Comparison of ENCODE assay signal across 20 cellular contexts in the genomic region with DNA sequence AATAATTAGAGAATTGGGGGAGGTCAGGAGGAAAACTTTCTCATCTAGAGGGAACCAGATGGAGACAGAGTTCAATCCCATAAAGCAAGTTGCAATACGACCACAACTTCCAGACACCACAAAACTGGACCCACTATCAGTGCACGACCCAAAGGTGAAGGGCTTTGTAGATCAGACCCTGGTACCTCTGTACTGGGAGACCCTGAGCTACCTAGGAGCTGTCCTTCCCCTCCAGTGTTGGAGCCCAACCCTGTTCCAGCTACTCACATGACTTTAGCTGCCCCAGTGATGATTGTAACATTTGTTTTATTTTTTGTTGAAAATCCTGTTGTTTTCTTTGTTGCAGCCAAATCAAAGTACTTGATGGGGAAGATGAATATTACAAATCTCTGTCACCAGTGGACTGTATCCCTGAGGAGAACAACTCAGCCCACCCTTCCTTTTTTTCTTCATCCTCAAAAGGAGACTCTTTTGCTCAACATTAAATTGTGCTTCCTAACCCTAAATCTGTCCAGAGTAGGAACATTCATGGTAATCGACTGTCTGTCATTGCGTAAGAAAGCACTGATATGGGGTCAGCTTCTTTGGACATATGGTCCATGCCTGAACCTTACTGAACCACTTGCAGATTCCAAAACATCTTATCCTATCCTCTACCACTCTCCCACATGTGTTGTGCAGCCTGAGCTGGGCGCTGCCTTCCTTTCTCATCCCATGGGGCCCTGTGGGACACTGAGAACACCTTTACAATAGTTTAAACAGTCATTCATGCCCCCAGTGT.
DNase-seq lines count a peak whose midpoint lies in the region; ATAC-seq, FAIRE-seq and TF ChIP-seq lines count a peak whose summit lies in the region.
"Had no signal": no experiment of that assay in that cellular context is flagged by ENCODE, and none has a peak within 500 bp of the region (broad histone marks: within the 10 kb centered on the region; RNA-seq: fewer than 3 reads in every experiment).

No MANE protein-coding gene starts in this region.

- H2AK9ac ChIP-seq in IMR-90 (replicated peaks; ENCODE audit: low read depth, low read length, poor library complexity): no peak overlapping the region

- no peak overlapping the region for H3K9ac ChIP-seq in IMR-90 (ENCODE audit: low read depth, low read length)
- H3K9ac ChIP-seq in H1 (replicated peaks in 1 of 4; ENCODE audit: extremely low read depth in 1 of 4, low read depth in 3 of 4, low read length in 3 of 4): no peak overlapping the region

- H2BK12ac ChIP-seq in H1 (ENCODE audit: low read depth, low read length): peak overlapping the region; percentile 50; the same call in 1 of the 2 replicates

- H3K27ac Mint-ChIP-seq in T-helper 17 cell (peak overlapping the region; percentile 8), nephron progenitor cell (peak overlapping the region; percentile 86)
- H3K27ac Mint-ChIP-seq: CD4-positive, alpha-beta T cell; H9 had no signal

- H3K14ac ChIP-seq in IMR-90 (replicated peaks; ENCODE audit: low read depth, low read length) (no peak overlapping the region), H1 (ENCODE audit: insufficient read length) (no peak overlapping the region)

- H3K36me3 Mint-ChIP-seq in T-helper 17 cell (ENCODE audit: low read depth) (peaks cover 3% of the 10 kb centered on the region), nephron progenitor cell (ENCODE audit: low read depth) (peaks cover 5% of the 10 kb centered on the region)

- POLR2A ChIA-PET in IMR-90 (lab: Charles Lee; ENCODE audit: unreplicated experiment): no interaction called here
- POLR2A ChIA-PET in H1 (lab: Charles Lee; ENCODE audit: partially characterized antibody): no interaction called here

- DNase-seq in IMR-90 (no peak), T-helper 17 cell (no peak), H1 (ENCODE audit: low read depth in 1 of 2, low spot score in 2 of 2) (no peak), nephron progenitor cell (no peak), NCI-H526 (lab: John Stamatoyannopoulos, UW) (no peak), COLO829 (ENCODE audit: low spot score) (no peak), heart right ventricle (no peak)
- no peak for DNase-seq in activated CD4-positive, alpha-beta T cell treated with anti-CD3 and anti-CD28 coated beads for 48 hours
- DNase-seq: ACHN; BE2C; CD4-positive, alpha-beta T cell; DMS153; DMS79; GDM1; GOT3; H9; KBM-7 had no signal

- CTCF ChIA-PET in IMR-90 (lab: Yijun Ruan, JAX) (no interaction called here), H1 (lab: Charles Lee; ENCODE audit: partially characterized antibody) (no interaction called here)

- H2AFZ ChIP-seq in IMR-90 (replicated peaks; ENCODE audit: low read length, poor library complexity): no peak overlapping the region
- H2AFZ ChIP-seq in H1 (ENCODE audit: low read length): no peak overlapping the region

- H3K9me3 ChIP-seq in IMR-90 (ENCODE audit: control insufficient read depth, insufficient read depth, low read length): no peaks in the 10 kb centered on the region
- H3K9me3 ChIP-seq in T-helper 17 cell (ENCODE audit: control insufficient read depth, low read length, poor library complexity, severe bottlenecking): no peaks in the 10 kb centered on the region
- no peaks in the 10 kb centered on the region for H3K9me3 ChIP-seq in H1 (ENCODE audit: insufficient read depth in 2 of 2, low read depth in 1 of 2, low read length in 1 of 2)
- H3K9me3 ChIP-seq in heart right ventricle: no peaks in the 10 kb centered on the region
- H3K9me3 ChIP-seq: BE2C had no signal

- no peak overlapping the region for H3K4me2 ChIP-seq in IMR-90 (ENCODE audit: low read depth, low read length)
- H3K4me2 ChIP-seq in H1 (ENCODE audit: insufficient read depth in 1 of 2, low read depth in 2 of 2, low read length in 2 of 2): no peak overlapping the region

- no peak overlapping the region for H3K18ac ChIP-seq in IMR-90 (ENCODE audit: low read depth, low read length)
- peak overlapping the region; percentile 48; the same call in 1 of the 2 replicates for H3K18ac ChIP-seq in H1 (ENCODE audit: extremely low read depth, low read length)

- H3K27me3 Mint-ChIP-seq in T-helper 17 cell: peaks cover 14% of the 10 kb centered on the region
- H3K27me3 Mint-ChIP-seq in nephron progenitor cell (ENCODE audit: low read depth, poor library complexity): peaks cover 2% of the 10 kb centered on the region

- TF ChIP-seq POLR2A in IMR-90 (IDR thresholded peaks at IDR 0.05; ENCODE audit: low read depth, low read length) (no peak), H1 (IDR thresholded peaks at IDR 0.05; ENCODE audit: control extremely low read depth in 1 of 2, low read depth in 2 of 2, low read length in 2 of 2) (no peak)

- no peak for ATAC-seq in IMR-90 (ENCODE audit: low read depth)
- ATAC-seq in T-helper 17 cell: no peak
- no peak for ATAC-seq in heart right ventricle

- 66% methylated on average over 3 of the region's 5 CpGs; no CpG with 5 or more reads in 1 of the 2 experiments for WGBS in IMR-90 (ENCODE audit: extremely low coverage in 2 of 2, insufficient read length in 1 of 2), 2 experiments
- 79% methylated on average over 5 of the region's 5 CpGs; no CpG with 5 or more reads in 1 of the 2 experiments for WGBS in H1 (ENCODE audit: extremely low coverage in 1 of 2, insufficient coverage in 1 of 2, insufficient read length in 1 of 2, insufficient replicate concordance in 2 of 2, low coverage in 1 of 2, low lambda C conversion rate in 2 of 2, missing lambda C conversion rate in 1 of 2), 2 experiments
- 69 to 81% methylated on average over 5 of the region's 5 CpGs for WGBS in heart right ventricle, 2 donors

- H2BK5ac ChIP-seq in IMR-90 (ENCODE audit: low read depth, low read length, poor library complexity, severe bottlenecking) (no peak overlapping the region), H1 (ENCODE audit: low read depth, low read length) (no peak overlapping the region; the same call in 1 of the 2 replicates)

- H3K79me1 ChIP-seq in IMR-90 (ENCODE audit: low read depth in 1 of 2, low read length in 2 of 2): no peaks in the 10 kb centered on the region
- H3K79me1 ChIP-seq in H1 (ENCODE audit: low read depth, low read length): no peaks in the 10 kb centered on the region

- TF ChIP-seq CTCF in IMR-90 (conservative IDR thresholded peaks at IDR 0.05; ENCODE audit: low read depth, low read length) (no peak), H1 (IDR thresholded peaks at IDR 0.05; ENCODE audit: control extremely low read depth in 1 of 3, insufficient read depth in 1 of 3, low read depth in 1 of 3, low read length in 3 of 3) (no peak), nephron progenitor cell (IDR thresholded peaks at IDR 0.05) (no peak), heart right ventricle (IDR thresholded peaks at IDR 0.05) (no peak)

- no peak overlapping the region for H3K4me3 Mint-ChIP-seq in T-helper 17 cell
- H3K4me3 Mint-ChIP-seq in nephron progenitor cell: no peak overlapping the region
- H3K4me3 Mint-ChIP-seq: H9 had no signal

- intact Hi-C loops in IMR-90 (cut with micrococcal nuclease): no loop called here
- intact Hi-C loops in heart right ventricle (cut with DNase I): no loop called here

- H3K4me1 ChIP-seq in IMR-90 (ENCODE audit: control insufficient read depth, insufficient read depth, low read length): no peaks in the 10 kb centered on the region
- H3K4me1 ChIP-seq in H1 (replicated peaks in 1 of 4; ENCODE audit: control insufficient read depth in 3 of 4, insufficient read depth in 4 of 4, low read length in 3 of 4): peaks cover 0 to 9% (median 4%) of the 10 kb centered on the region in 4 experiments; a peak in 3 of 7 replicates
- no peaks in the 10 kb centered on the region for H3K4me1 ChIP-seq in heart right ventricle
- H3K4me1 ChIP-seq: BE2C had no signal

- H3K4ac ChIP-seq in IMR-90 (ENCODE audit: low read depth, low read length) (no peak overlapping the region), H1 (replicated peaks; ENCODE audit: insufficient read length, low read depth, low read length) (no peak overlapping the region)

- H2AK5ac ChIP-seq in IMR-90 (ENCODE audit: low read depth, low read length) (no peak overlapping the region), H1 (ENCODE audit: low read depth, low read length) (no peak overlapping the region)

- peaks cover 15% of the 10 kb centered on the region for H3K4me1 Mint-ChIP-seq in T-helper 17 cell
- H3K4me1 Mint-ChIP-seq in nephron progenitor cell: peaks cover 31% of the 10 kb centered on the region

- no peaks in the 10 kb centered on the region for H3K9me1 ChIP-seq in IMR-90 (ENCODE audit: insufficient read depth, low read length)

- no peak overlapping the region for H3K23ac ChIP-seq in IMR-90 (ENCODE audit: low read depth, low read length)
- no peak overlapping the region for H3K23ac ChIP-seq in H1 (ENCODE audit: insufficient read length)

- H3K36me3 ChIP-seq in IMR-90 (ENCODE audit: control insufficient read depth, insufficient read depth, low read length): no peaks in the 10 kb centered on the region
- no peaks in the 10 kb centered on the region for H3K36me3 ChIP-seq in H1 (ENCODE audit: control insufficient read depth in 2 of 4, insufficient read depth in 4 of 4, low read length in 3 of 4)
- no peaks in the 10 kb centered on the region for H3K36me3 ChIP-seq in heart right ventricle
- H3K36me3 ChIP-seq: BE2C had no signal

- H4K5ac ChIP-seq in IMR-90 (ENCODE audit: low read depth, low read length) (no peak overlapping the region), H1 (ENCODE audit: insufficient read length, low read depth, low read length) (no peak overlapping the region)

- H3K4me3 ChIP-seq in IMR-90 (ENCODE audit: insufficient read depth, low read depth, low read length) (no peak overlapping the region), H1 (ENCODE audit: extremely low read depth in 1 of 4, insufficient read depth in 2 of 4, low read depth in 3 of 4, low read length in 4 of 4) (no peak overlapping the region), heart right ventricle (no peak overlapping the region)

- no peaks in the 10 kb centered on the region for H3K27me3 ChIP-seq in IMR-90 (ENCODE audit: control insufficient read depth, insufficient read depth, low read length)
- no peaks in the 10 kb centered on the region for H3K27me3 ChIP-seq in H1 (replicated peaks in 1 of 4; ENCODE audit: control insufficient read depth in 3 of 4, extremely low read depth in 1 of 4, insufficient read depth in 3 of 4, low read length in 3 of 4)
- no peaks in the 10 kb centered on the region for H3K27me3 ChIP-seq in heart right ventricle
- H3K27me3 ChIP-seq: BE2C had no signal

- TF ChIP-seq EP300 in H1 (IDR thresholded peaks at IDR 0.05; ENCODE audit: borderline replicate concordance in 1 of 2, low read depth in 2 of 2, low read length in 2 of 2): no peak

- H4K20me1 ChIP-seq in IMR-90 (ENCODE audit: insufficient read depth, low read length) (no peaks in the 10 kb centered on the region), H1 (replicated peaks in 1 of 2; ENCODE audit: control insufficient read depth in 1 of 2, insufficient read depth in 2 of 2, low read length in 2 of 2) (no peaks in the 10 kb centered on the region)

- H3K56ac ChIP-seq in IMR-90 (ENCODE audit: extremely low read depth, insufficient read depth, low read length) (no peak overlapping the region; the same call in 1 of the 2 replicates), H1 (replicated peaks; ENCODE audit: insufficient read length, low read depth, low read length) (no peak overlapping the region)

- H2BK120ac ChIP-seq in IMR-90 (ENCODE audit: low read depth, low read length) (no peak overlapping the region), H1 (replicated peaks; ENCODE audit: low read depth, low read length) (no peak overlapping the region)

- H2BK20ac ChIP-seq in IMR-90 (ENCODE audit: low read depth, low read length) (no peak overlapping the region), H1 (ENCODE audit: low read length) (peak overlapping the region; percentile 95)

- H4K91ac ChIP-seq in IMR-90 (ENCODE audit: insufficient read depth, low read depth, low read length) (no peak overlapping the region), H1 (replicated peaks; ENCODE audit: insufficient read length, low read length) (no peak overlapping the region)

- TF ChIP-seq RAD21 in IMR-90 (IDR thresholded peaks at IDR 0.05; ENCODE audit: low read length) (no peak), H1 (IDR thresholded peaks at IDR 0.05 in 1 of 2, conservative IDR thresholded peaks at IDR 0.05 in 1 of 2; ENCODE audit: low read depth in 2 of 2, low read length in 2 of 2) (no peak)

- no peaks in the 10 kb centered on the region for H3K23me2 ChIP-seq in H1 (ENCODE audit: low read depth, low read length)

- no peaks in the 10 kb centered on the region for H3K9me3 Mint-ChIP-seq in nephron progenitor cell
- H3K9me3 Mint-ChIP-seq: CD4-positive, alpha-beta T cell; H9 had no signal

- dilution Hi-C loops in IMR-90 (cut with HindIII; ENCODE audit: low sequenced_read_pairs, unreplicated experiment): no loop called here

- FAIRE-seq in H1 (lab: Jason Lieb, UNC): no peak
- FAIRE-seq: A204.1, GM12892 had no signal

- H3K27ac ChIP-seq in IMR-90 (ENCODE audit: insufficient read depth, low read length) (no peak overlapping the region), H1 (ENCODE audit: low read depth, low read length) (no peak overlapping the region), heart right ventricle (no peak overlapping the region)
- H3K27ac ChIP-seq: C4-2B had no signal

- no peak overlapping the region for H4K8ac ChIP-seq in IMR-90 (ENCODE audit: low read depth in 2 of 2, low read length in 2 of 2)
- H4K8ac ChIP-seq in H1 (ENCODE audit: extremely low read depth, insufficient read depth, low read length): no peak overlapping the region

- in situ Hi-C loops in IMR-90 (cut with MboI; ENCODE audit: low sequenced_read_pairs): no loop called here

- H3K79me2 ChIP-seq in H1 (ENCODE audit: control insufficient read depth in 1 of 2, insufficient read depth in 2 of 2, low read length in 2 of 2): no peaks in the 10 kb centered on the region

- BruUV-seq in IMR-90 (replicated peaks; lab: Mats Ljungman, UMichigan): no TSS peak

- H2BK15ac ChIP-seq in IMR-90 (ENCODE audit: low read depth, low read length) (no peak overlapping the region), H1 (ENCODE audit: low read length) (no peak overlapping the region)
